ENCODE assay signal across 9 cellular contexts in genomic region chr1:29703596-29703995, GRCh38.
DNase-seq lines count a peak whose midpoint lies in the region; ATAC-seq and TF ChIP-seq lines count a peak whose summit lies in the region.
"Had no signal": no experiment of that assay in that cellular context is flagged by ENCODE, and none has a peak within 500 bp of the region (broad histone marks: within the 10 kb centered on the region; RNA-seq: fewer than 3 reads in every experiment).

No MANE protein-coding gene starts in this region.

- no peaks in the 10 kb centered on the region for H3K36me3 ChIP-seq in body of pancreas (replicated peaks in 1 of 2; ENCODE audit: insufficient read depth in 1 of 2, low read depth in 2 of 2)

- no peak for TF ChIP-seq POLR2A in body of pancreas (IDR thresholded peaks at IDR 0.05)

- no peaks in the 10 kb centered on the region for H3K4me1 ChIP-seq in body of pancreas

- TF ChIP-seq CTCF in body of pancreas (IDR thresholded peaks at IDR 0.05) = peak; percentile 59 to 72 (median 66)

- H3K9me3 ChIP-seq in body of pancreas = no peaks in the 10 kb centered on the region

- H3K27ac ChIP-seq in body of pancreas = no peak overlapping the region
- H3K27ac ChIP-seq: skin epidermis had no signal

- intact Hi-C loops in body of pancreas (cut with DNase I) = no loop called here

- DNase-seq in NCI-H2081 (lab: John Stamatoyannopoulos, UW) (peak; percentile 20 to 23), NCI-H2081 treated with DMSO at 0.1 percent for 48 hours (lab: John Stamatoyannopoulos, UW) (no peak), NCI-H1694 (lab: John Stamatoyannopoulos, UW) (peak; percentile 19), body of pancreas (peak; percentile 27 to 55 (median 50)), kidney tubule cell (ENCODE audit: low spot score) (peak; percentile 61), cerebellar nuclear complex (lab: John Stamatoyannopoulos, UW) (no peak)

- 8 to 9% methylated on average over 7 of the region's 7 CpGs for WGBS in body of pancreas, 2 donors

- H3K4me3 ChIP-seq in body of pancreas = no peak overlapping the region
- H3K4me3 ChIP-seq: skin epidermis had no signal

- ATAC-seq in body of pancreas (peak; percentile 30), HG03097 (IDR thresholded peaks at IDR 0.05; ENCODE audit: low FRiP score, unreplicated experiment) (no peak), GM21619 (IDR thresholded peaks at IDR 0.05; ENCODE audit: unreplicated experiment) (no peak)

- H3K27me3 ChIP-seq in body of pancreas = no peaks in the 10 kb centered on the region

Comparison
In these comparisons a context has a peak if more than half of its experiments do, and no peak if none do; other contexts are left out.
1. DNase-seq: peak in NCI-H2081 (2 of 2), NCI-H1694 (single experiment), body of pancreas (4 of 4) and kidney tubule cell (single experiment); none in NCI-H2081 treated with DMSO at 0.1 percent for 48 hours (single experiment) and cerebellar nuclear complex (0 of 2).